ENCODE assay signal across 13 cellular contexts in the genomic region with DNA sequence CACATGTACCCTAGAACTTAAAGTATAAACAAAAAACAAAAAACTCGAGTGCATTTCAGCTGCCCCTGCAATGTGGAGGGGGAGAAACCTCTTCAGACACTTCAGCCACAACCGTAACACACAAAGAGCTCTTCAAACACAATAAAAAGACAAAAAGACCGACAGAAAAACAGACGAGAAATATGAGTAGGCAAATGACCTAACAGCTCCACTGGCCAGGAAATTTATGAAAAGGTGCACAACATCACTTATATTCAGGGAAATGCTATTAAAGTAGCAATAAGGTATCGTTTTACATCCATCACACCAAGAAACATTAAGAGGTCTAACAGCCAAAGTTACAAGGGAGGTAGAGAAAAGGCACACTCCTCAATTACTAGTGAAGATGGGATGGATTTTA.
"Had no signal": no experiment of that assay in that cellular context is flagged by ENCODE, and none has a peak within 500 bp of the region (broad histone marks: within the 10 kb centered on the region; RNA-seq: fewer than 3 reads in every experiment).

No MANE protein-coding gene starts in this region.

- DNase-seq: activated CD4-positive, alpha-beta T cell treated with anti-CD3 and anti-CD28 coated beads, Interleukin-2, amount 10 ng/mL, durations not matched to agents 24 days and 14 days; activated CD4-positive, CD25-positive, alpha-beta regulatory T cell; activated CD8-positive, alpha-beta memory T cell treated with anti-CD3 and anti-CD28 coated beads, Interleukin-2, amount 50 U/mL, for 4 hours; activated CD8-positive, alpha-beta T cell treated with anti-CD3 and anti-CD28 coated beads, Interleukin-2, amount 10 ng/mL, durations not matched to agents 7 days and 5 days; activated naive CD8-positive, alpha-beta T cell treated with anti-CD3 and anti-CD28 coated beads, Interleukin-2, amount 10 ng/mL, durations not matched to agents 7 days and 5 days; activated T-cell treated with anti-CD3 and anti-CD28 coated beads, Interleukin-2, amount 50 U/mL, for 72 hours; brain microvascular endothelial cell; hippocampal formation; left lung; mucosa of descending colon; naive thymus-derived CD4-positive, alpha-beta T cell had no signal

- H3K27ac Mint-ChIP-seq: activated CD4-positive, alpha-beta T cell treated with anti-CD3 and anti-CD28 coated beads, Interleukin-2, amount 10 ng/mL, durations not matched to agents 24 days and 14 days; activated CD8-positive, alpha-beta T cell treated with anti-CD3 and anti-CD28 coated beads, Interleukin-2, amount 10 ng/mL, durations not matched to agents 7 days and 5 days; activated naive CD8-positive, alpha-beta T cell treated with anti-CD3 and anti-CD28 coated beads, Interleukin-2, amount 10 ng/mL, durations not matched to agents 7 days and 5 days; activated T-cell treated with anti-CD3 and anti-CD28 coated beads, Interleukin-2, amount 50 U/mL, for 72 hours; stimulated activated effector memory CD8-positive, alpha-beta T cell treated with anti-CD3 and anti-CD28 coated beads, Interleukin-12 subunit alpha, Interleukin-12 subunit beta, amount 100 ng/mL, for 72 hours had no signal

- H3K4me3 Mint-ChIP-seq: activated CD4-positive, alpha-beta T cell treated with anti-CD3 and anti-CD28 coated beads, Interleukin-2, amount 10 ng/mL, durations not matched to agents 24 days and 14 days; activated CD8-positive, alpha-beta T cell treated with anti-CD3 and anti-CD28 coated beads, Interleukin-2, amount 10 ng/mL, durations not matched to agents 7 days and 5 days; activated naive CD8-positive, alpha-beta T cell treated with anti-CD3 and anti-CD28 coated beads, Interleukin-2, amount 10 ng/mL, durations not matched to agents 7 days and 5 days; activated T-cell treated with anti-CD3 and anti-CD28 coated beads, Interleukin-2, amount 50 U/mL, for 72 hours; central memory CD8-positive, alpha-beta T cell; stimulated activated effector memory CD8-positive, alpha-beta T cell treated with anti-CD3 and anti-CD28 coated beads, Interleukin-12 subunit alpha, Interleukin-12 subunit beta, amount 100 ng/mL, for 72 hours had no signal

- H3K9me3 Mint-ChIP-seq: activated CD4-positive, alpha-beta T cell treated with anti-CD3 and anti-CD28 coated beads, Interleukin-2, amount 10 ng/mL, durations not matched to agents 24 days and 14 days; activated naive CD8-positive, alpha-beta T cell treated with anti-CD3 and anti-CD28 coated beads, Interleukin-2, amount 10 ng/mL, durations not matched to agents 7 days and 5 days; activated T-cell treated with anti-CD3 and anti-CD28 coated beads, Interleukin-2, amount 50 U/mL, for 72 hours; central memory CD8-positive, alpha-beta T cell; stimulated activated effector memory CD8-positive, alpha-beta T cell treated with anti-CD3 and anti-CD28 coated beads, Interleukin-12 subunit alpha, Interleukin-12 subunit beta, amount 100 ng/mL, for 72 hours had no signal

- H3K27me3 Mint-ChIP-seq: activated naive CD8-positive, alpha-beta T cell treated with anti-CD3 and anti-CD28 coated beads, Interleukin-2, amount 10 ng/mL, durations not matched to agents 7 days and 5 days; central memory CD8-positive, alpha-beta T cell had no signal
